In the genomic region with DNA sequence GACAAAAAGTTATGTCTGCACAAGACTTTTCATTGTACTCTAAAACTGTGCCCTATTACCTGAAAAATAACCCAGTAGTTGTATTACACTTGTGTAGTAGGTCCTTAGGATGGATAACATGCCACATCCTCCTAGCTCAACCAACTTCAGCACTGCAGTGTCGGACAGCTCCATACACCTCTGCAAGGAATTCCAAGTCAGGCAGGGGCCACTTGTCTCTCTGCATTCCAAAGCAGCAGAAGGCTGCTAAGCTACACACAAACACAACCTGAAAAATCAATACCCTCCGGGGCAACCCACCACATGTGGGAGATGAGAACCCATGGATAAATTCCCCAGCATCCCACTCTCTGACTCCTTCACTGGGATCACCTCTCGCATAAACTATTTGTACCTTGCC, we compare ENCODE assay signal across 8 cellular contexts. TPM values are rescaled to one million over a fixed set of nuclear protein-coding genes. Genes with fewer than 3 reads are reported as not detected.
A peak's percentile ranks its signal among the peaks of the same experiment; 100 is the strongest.
DNase-seq lines count a peak whose midpoint lies in the region; ATAC-seq and TF ChIP-seq lines count a peak whose summit lies in the region.

No MANE protein-coding gene starts in this region.

- ATAC-seq in stimulated activated naive CD8-positive, alpha-beta T cell treated with anti-CD3 and anti-CD28 coated beads, Interleukin-15, Interleukin-2, amounts not matched to agents 100 U/mL and 50 U/mL, for 24 hours: no peak
- ATAC-seq in stimulated activated naive CD8-positive, alpha-beta T cell treated with anti-CD3 and anti-CD28 coated beads, Interleukin-15, amount 100 ng/mL, for 72 hours: no peak
- ATAC-seq in RWPE2 (ENCODE audit: low read depth) (peak; percentile 62), HG03354 (IDR thresholded peaks at IDR 0.05; ENCODE audit: poor library complexity, severe bottlenecking, unreplicated experiment) (no peak), HG03521 (IDR thresholded peaks at IDR 0.05; ENCODE audit: unreplicated experiment) (no peak)

- H3K4me3 Mint-ChIP-seq in stimulated activated naive CD8-positive, alpha-beta T cell treated with anti-CD3 and anti-CD28 coated beads, Interleukin-15, amount 100 ng/mL, for 72 hours: no peak overlapping the region
- H3K4me3 Mint-ChIP-seq in activated T-helper 2 cell treated with anti-CD3 and anti-CD28 coated beads, Interferon-gamma antibody, Interleukin-2, Interleukin-4, amounts not matched to agents 10 μg/mL and 5 μg/mL and 100 μg/mL, durations not matched to agents 14 hours and 24 hours and 36 hours (ENCODE audit: low read depth): no peak overlapping the region

- no peaks in the 10 kb centered on the region for H3K4me1 Mint-ChIP-seq in stimulated activated naive CD8-positive, alpha-beta T cell treated with anti-CD3 and anti-CD28 coated beads, Interleukin-15, amount 100 ng/mL, for 72 hours
- H3K4me1 Mint-ChIP-seq in activated T-helper 2 cell treated with anti-CD3 and anti-CD28 coated beads, Interferon-gamma antibody, Interleukin-2, Interleukin-4, amounts not matched to agents 10 μg/mL and 5 μg/mL and 100 μg/mL, durations not matched to agents 14 hours and 24 hours and 36 hours (ENCODE audit: low read depth): no peaks in the 10 kb centered on the region

- no peaks in the 10 kb centered on the region for H3K36me3 ChIP-seq in RWPE2 (ENCODE audit: low read depth)

- H3K9me3 Mint-ChIP-seq in stimulated activated naive CD8-positive, alpha-beta T cell treated with anti-CD3 and anti-CD28 coated beads, Interleukin-15, amount 100 ng/mL, for 72 hours: peaks cover 17 to 26% of the 10 kb centered on the region in 2 donors
- H3K9me3 Mint-ChIP-seq in activated T-helper 2 cell treated with anti-CD3 and anti-CD28 coated beads, Interferon-gamma antibody, Interleukin-2, Interleukin-4, amounts not matched to agents 10 μg/mL and 5 μg/mL and 100 μg/mL, durations not matched to agents 14 hours and 24 hours and 36 hours: peaks cover 11% of the 10 kb centered on the region

- no peak overlapping the region for H3K27ac ChIP-seq in RWPE2 (ENCODE audit: poor library complexity, severe bottlenecking)

- H3K27me3 Mint-ChIP-seq in stimulated activated naive CD8-positive, alpha-beta T cell treated with anti-CD3 and anti-CD28 coated beads, Interleukin-15, amount 100 ng/mL, for 72 hours: no peaks in the 10 kb centered on the region
- no peaks in the 10 kb centered on the region for H3K27me3 Mint-ChIP-seq in activated T-helper 2 cell treated with anti-CD3 and anti-CD28 coated beads, Interferon-gamma antibody, Interleukin-2, Interleukin-4, amounts not matched to agents 10 μg/mL and 5 μg/mL and 100 μg/mL, durations not matched to agents 14 hours and 24 hours and 36 hours (ENCODE audit: low read depth)

- H3K9me3 ChIP-seq in RWPE2 (ENCODE audit: severe bottlenecking): no peaks in the 10 kb centered on the region

- TF ChIP-seq CTCF in RWPE2 (IDR thresholded peaks at IDR 0.05; ENCODE audit: poor library complexity, severe bottlenecking) (no peak), fibroblast of mammary gland (conservative IDR thresholded peaks at IDR 0.05; ENCODE audit: control insufficient read depth, insufficient read depth, low read depth, low read length) (no peak)

- peak; percentile 13 for DNase-seq in stimulated activated naive CD8-positive, alpha-beta T cell treated with anti-CD3 and anti-CD28 coated beads, Interleukin-15, Interleukin-2, amounts not matched to agents 100 U/mL and 50 U/mL, for 24 hours
- DNase-seq in stimulated activated naive CD8-positive, alpha-beta T cell treated with anti-CD3 and anti-CD28 coated beads, Interleukin-15, amount 100 ng/mL, for 72 hours: no peak
- no peak for DNase-seq in RWPE2 (ENCODE audit: low spot score)
- DNase-seq in fibroblast of mammary gland (ENCODE audit: low read depth): peak; percentile 25
- no peak for DNase-seq in NCI-H146 treated with DMSO at 0.1 percent for 48 hours (lab: John Stamatoyannopoulos, UW; ENCODE audit: unreplicated experiment)
- DNase-seq in activated T-helper 2 cell treated with anti-CD3 and anti-CD28 coated beads, Interferon-gamma antibody, Interleukin-2, Interleukin-4, amounts not matched to agents 10 μg/mL and 5 μg/mL and 100 μg/mL, durations not matched to agents 14 hours and 24 hours and 36 hours (ENCODE audit: low spot score): no peak

- H3K27ac Mint-ChIP-seq in stimulated activated naive CD8-positive, alpha-beta T cell treated with anti-CD3 and anti-CD28 coated beads, Interleukin-15, amount 100 ng/mL, for 72 hours: no peak overlapping the region
- no peak overlapping the region for H3K27ac Mint-ChIP-seq in activated T-helper 2 cell treated with anti-CD3 and anti-CD28 coated beads, Interferon-gamma antibody, Interleukin-2, Interleukin-4, amounts not matched to agents 10 μg/mL and 5 μg/mL and 100 μg/mL, durations not matched to agents 14 hours and 24 hours and 36 hours

- H3K4me3 ChIP-seq in RWPE2 (ENCODE audit: severe bottlenecking) (no peak overlapping the region), fibroblast of mammary gland (ENCODE audit: control insufficient read depth, low read depth, low read length) (no peak overlapping the region)

- no peaks in the 10 kb centered on the region for H3K36me3 Mint-ChIP-seq in activated T-helper 2 cell treated with anti-CD3 and anti-CD28 coated beads, Interferon-gamma antibody, Interleukin-2, Interleukin-4, amounts not matched to agents 10 μg/mL and 5 μg/mL and 100 μg/mL, durations not matched to agents 14 hours and 24 hours and 36 hours (ENCODE audit: low read depth)

- H3K27me3 ChIP-seq in RWPE2 (ENCODE audit: insufficient read depth, poor library complexity, severe bottlenecking): no peaks in the 10 kb centered on the region

- intact Hi-C loops in activated T-helper 2 cell treated with anti-CD3 and anti-CD28 coated beads, Interferon-gamma antibody, Interleukin-2, Interleukin-4, amounts not matched to agents 10 μg/mL and 5 μg/mL and 100 μg/mL, durations not matched to agents 14 hours and 24 hours and 36 hours (cut with micrococcal nuclease): no loop called here

- no peaks in the 10 kb centered on the region for H3K4me1 ChIP-seq in RWPE2 (ENCODE audit: insufficient read depth, poor library complexity, severe bottlenecking)

RNA-seq across cellular contexts. Expression of gene MED10, which starts 50.2 kb away (rescaled TPM):
- total RNA-seq in activated T-helper 2 cell treated with anti-CD3 and anti-CD28 coated beads, Interferon-gamma antibody, Interleukin-2, Interleukin-4, amounts not matched to agents 10 μg/mL and 5 μg/mL and 100 μg/mL, durations not matched to agents 14 hours and 24 hours and 36 hours: 53.3 and 56.5 TPM in 2 replicates

Comparison
In these comparisons a context has a peak if more than half of its experiments do, and no peak if none do; other contexts are left out.
1. DNase-seq: peak in stimulated activated naive CD8-positive, alpha-beta T cell treated with anti-CD3 and anti-CD28 coated beads, Interleukin-15, Interleukin-2, amounts not matched to agents 100 U/mL and 50 U/mL, for 24 hours (single experiment) and fibroblast of mammary gland (single experiment); none in stimulated activated naive CD8-positive, alpha-beta T cell treated with anti-CD3 and anti-CD28 coated beads, Interleukin-15, amount 100 ng/mL, for 72 hours (0 of 2), RWPE2 (single experiment), NCI-H146 treated with DMSO at 0.1 percent for 48 hours (single experiment) and activated T-helper 2 cell treated with anti-CD3 and anti-CD28 coated beads, Interferon-gamma antibody, Interleukin-2, Interleukin-4, amounts not matched to agents 10 μg/mL and 5 μg/mL and 100 μg/mL, durations not matched to agents 14 hours and 24 hours and 36 hours (single experiment).